Comparison of ENCODE assay signal across 1 cellular context in the genomic region with DNA sequence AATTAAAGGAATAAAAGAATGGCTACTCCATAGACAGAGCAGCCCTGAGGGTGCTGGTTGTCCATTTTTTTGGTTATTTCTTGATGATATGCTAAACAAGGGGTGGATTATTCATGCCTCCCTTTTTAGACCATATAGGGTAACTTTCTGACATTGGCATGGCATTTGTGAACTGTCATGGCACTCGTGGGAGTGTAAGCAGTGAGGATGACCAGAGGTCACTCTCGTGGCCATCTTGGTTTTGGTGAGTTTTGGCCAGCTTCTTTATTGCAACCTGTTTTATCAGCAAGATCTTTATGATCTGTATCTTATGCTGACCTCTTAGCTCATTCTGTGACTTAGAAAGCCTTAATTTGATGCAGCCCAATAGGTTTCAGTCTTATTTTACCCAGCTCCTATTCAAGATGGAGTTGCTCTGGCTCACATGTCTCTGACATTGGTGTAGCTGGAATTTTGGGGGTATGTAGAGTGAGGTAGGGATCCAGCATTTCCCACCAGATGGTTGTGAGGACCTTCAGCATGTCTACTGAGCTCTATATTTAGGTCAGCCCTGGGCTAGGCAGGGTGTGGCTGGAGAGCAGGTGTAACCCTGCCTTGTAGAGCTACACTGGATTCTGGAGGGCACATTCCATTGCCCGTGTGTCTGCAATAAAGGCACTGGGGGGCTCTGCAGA.
TF ChIP-seq lines count a peak whose summit lies in the region.

No MANE protein-coding gene starts in this region.

TF ChIP-seq in GM12878, 131 proteins besides CTCF, POLR2A, EP300 and RAD21:
- TF ChIP-seq POU2F2 (IDR thresholded peaks at IDR 0.05; ENCODE audit: borderline replicate concordance, low read depth, low read length) (no peak), TCF12 (IDR thresholded peaks at IDR 0.05; ENCODE audit: low read depth, low read length) (no peak), SIN3A (IDR thresholded peaks at IDR 0.05; ENCODE audit: low read depth, low read length) (no peak), ATF7 (IDR thresholded peaks at IDR 0.05; ENCODE audit: low read depth) (no peak), BMI1 (IDR thresholded peaks at IDR 0.05; ENCODE audit: borderline replicate concordance) (no peak), TBL1XR1 (IDR thresholded peaks at IDR 0.05; ENCODE audit: low read depth, low read length) (no peak)
- TF ChIP-seq, protein P1, sequence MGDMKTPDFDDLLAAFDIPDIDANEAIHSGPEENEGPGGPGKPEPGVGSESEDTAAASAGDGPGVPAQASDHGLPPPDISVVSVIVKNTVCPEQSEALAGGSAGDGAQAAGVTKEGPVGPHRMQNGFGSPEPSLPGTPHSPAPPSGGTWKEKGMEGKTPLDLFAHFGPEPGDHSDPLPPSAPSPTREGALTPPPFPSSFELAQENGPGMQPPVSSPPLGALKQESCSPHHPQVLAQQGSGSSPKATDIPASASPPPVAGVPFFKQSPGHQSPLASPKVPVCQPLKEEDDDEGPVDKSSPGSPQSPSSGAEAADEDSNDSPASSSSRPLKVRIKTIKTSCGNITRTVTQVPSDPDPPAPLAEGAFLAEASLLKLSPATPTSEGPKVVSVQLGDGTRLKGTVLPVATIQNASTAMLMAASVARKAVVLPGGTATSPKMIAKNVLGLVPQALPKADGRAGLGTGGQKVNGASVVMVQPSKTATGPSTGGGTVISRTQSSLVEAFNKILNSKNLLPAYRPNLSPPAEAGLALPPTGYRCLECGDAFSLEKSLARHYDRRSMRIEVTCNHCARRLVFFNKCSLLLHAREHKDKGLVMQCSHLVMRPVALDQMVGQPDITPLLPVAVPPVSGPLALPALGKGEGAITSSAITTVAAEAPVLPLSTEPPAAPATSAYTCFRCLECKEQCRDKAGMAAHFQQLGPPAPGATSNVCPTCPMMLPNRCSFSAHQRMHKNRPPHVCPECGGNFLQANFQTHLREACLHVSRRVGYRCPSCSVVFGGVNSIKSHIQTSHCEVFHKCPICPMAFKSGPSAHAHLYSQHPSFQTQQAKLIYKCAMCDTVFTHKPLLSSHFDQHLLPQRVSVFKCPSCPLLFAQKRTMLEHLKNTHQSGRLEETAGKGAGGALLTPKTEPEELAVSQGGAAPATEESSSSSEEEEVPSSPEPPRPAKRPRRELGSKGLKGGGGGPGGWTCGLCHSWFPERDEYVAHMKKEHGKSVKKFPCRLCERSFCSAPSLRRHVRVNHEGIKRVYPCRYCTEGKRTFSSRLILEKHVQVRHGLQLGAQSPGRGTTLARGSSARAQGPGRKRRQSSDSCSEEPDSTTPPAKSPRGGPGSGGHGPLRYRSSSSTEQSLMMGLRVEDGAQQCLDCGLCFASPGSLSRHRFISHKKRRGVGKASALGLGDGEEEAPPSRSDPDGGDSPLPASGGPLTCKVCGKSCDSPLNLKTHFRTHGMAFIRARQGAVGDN (IDR thresholded peaks at IDR 0.05) = peak; percentile 59
- TF ChIP-seq, protein P2, sequence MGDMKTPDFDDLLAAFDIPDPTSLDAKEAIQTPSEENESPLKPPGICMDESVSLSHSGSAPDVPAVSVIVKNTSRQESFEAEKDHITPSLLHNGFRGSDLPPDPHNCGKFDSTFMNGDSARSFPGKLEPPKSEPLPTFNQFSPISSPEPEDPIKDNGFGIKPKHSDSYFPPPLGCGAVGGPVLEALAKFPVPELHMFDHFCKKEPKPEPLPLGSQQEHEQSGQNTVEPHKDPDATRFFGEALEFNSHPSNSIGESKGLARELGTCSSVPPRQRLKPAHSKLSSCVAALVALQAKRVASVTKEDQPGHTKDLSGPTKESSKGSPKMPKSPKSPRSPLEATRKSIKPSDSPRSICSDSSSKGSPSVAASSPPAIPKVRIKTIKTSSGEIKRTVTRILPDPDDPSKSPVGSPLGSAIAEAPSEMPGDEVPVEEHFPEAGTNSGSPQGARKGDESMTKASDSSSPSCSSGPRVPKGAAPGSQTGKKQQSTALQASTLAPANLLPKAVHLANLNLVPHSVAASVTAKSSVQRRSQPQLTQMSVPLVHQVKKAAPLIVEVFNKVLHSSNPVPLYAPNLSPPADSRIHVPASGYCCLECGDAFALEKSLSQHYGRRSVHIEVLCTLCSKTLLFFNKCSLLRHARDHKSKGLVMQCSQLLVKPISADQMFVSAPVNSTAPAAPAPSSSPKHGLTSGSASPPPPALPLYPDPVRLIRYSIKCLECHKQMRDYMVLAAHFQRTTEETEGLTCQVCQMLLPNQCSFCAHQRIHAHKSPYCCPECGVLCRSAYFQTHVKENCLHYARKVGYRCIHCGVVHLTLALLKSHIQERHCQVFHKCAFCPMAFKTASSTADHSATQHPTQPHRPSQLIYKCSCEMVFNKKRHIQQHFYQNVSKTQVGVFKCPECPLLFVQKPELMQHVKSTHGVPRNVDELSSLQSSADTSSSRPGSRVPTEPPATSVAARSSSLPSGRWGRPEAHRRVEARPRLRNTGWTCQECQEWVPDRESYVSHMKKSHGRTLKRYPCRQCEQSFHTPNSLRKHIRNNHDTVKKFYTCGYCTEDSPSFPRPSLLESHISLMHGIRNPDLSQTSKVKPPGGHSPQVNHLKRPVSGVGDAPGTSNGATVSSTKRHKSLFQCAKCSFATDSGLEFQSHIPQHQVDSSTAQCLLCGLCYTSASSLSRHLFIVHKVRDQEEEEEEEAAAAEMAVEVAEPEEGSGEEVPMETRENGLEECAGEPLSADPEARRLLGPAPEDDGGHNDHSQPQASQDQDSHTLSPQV (IDR thresholded peaks at IDR 0.05) = peak; percentile 82
- TF ChIP-seq, protein P3, sequence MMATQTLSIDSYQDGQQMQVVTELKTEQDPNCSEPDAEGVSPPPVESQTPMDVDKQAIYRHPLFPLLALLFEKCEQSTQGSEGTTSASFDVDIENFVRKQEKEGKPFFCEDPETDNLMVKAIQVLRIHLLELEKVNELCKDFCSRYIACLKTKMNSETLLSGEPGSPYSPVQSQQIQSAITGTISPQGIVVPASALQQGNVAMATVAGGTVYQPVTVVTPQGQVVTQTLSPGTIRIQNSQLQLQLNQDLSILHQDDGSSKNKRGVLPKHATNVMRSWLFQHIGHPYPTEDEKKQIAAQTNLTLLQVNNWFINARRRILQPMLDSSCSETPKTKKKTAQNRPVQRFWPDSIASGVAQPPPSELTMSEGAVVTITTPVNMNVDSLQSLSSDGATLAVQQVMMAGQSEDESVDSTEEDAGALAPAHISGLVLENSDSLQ (IDR thresholded peaks at IDR 0.05) = no peak
- TF ChIP-seq, protein P4, sequence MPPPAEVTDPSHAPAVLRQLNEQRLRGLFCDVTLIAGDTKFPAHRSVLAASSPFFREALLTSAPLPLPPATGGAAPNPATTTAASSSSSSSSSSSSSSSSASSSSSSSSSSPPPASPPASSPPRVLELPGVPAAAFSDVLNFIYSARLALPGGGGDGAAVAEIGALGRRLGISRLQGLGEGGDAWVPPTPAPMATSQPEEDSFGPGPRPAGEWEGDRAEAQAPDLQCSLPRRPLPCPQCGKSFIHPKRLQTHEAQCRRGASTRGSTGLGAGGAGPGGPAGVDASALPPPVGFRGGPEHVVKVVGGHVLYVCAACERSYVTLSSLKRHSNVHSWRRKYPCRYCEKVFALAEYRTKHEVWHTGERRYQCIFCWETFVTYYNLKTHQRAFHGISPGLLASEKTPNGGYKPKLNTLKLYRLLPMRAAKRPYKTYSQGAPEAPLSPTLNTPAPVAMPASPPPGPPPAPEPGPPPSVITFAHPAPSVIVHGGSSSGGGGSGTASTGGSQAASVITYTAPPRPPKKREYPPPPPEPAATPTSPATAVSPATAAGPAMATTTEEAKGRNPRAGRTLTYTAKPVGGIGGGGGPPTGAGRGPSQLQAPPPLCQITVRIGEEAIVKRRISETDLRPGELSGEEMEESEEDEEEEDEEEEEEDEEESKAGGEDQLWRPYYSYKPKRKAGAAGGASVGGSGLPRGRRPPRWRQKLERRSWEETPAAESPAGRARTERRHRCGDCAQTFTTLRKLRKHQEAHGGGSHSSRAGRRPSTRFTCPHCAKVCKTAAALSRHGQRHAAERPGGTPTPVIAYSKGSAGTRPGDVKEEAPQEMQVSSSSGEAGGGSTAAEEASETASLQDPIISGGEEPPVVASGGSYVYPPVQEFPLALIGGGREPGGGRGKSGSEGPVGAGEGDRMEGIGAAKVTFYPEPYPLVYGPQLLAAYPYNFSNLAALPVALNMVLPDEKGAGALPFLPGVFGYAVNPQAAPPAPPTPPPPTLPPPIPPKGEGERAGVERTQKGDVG (CRISPR knock-in tag; IDR thresholded peaks at IDR 0.05) = 0 out of 2 replicates have a peak, but pooled peaks have one; percentile 2
- TF ChIP-seq, protein P5, sequence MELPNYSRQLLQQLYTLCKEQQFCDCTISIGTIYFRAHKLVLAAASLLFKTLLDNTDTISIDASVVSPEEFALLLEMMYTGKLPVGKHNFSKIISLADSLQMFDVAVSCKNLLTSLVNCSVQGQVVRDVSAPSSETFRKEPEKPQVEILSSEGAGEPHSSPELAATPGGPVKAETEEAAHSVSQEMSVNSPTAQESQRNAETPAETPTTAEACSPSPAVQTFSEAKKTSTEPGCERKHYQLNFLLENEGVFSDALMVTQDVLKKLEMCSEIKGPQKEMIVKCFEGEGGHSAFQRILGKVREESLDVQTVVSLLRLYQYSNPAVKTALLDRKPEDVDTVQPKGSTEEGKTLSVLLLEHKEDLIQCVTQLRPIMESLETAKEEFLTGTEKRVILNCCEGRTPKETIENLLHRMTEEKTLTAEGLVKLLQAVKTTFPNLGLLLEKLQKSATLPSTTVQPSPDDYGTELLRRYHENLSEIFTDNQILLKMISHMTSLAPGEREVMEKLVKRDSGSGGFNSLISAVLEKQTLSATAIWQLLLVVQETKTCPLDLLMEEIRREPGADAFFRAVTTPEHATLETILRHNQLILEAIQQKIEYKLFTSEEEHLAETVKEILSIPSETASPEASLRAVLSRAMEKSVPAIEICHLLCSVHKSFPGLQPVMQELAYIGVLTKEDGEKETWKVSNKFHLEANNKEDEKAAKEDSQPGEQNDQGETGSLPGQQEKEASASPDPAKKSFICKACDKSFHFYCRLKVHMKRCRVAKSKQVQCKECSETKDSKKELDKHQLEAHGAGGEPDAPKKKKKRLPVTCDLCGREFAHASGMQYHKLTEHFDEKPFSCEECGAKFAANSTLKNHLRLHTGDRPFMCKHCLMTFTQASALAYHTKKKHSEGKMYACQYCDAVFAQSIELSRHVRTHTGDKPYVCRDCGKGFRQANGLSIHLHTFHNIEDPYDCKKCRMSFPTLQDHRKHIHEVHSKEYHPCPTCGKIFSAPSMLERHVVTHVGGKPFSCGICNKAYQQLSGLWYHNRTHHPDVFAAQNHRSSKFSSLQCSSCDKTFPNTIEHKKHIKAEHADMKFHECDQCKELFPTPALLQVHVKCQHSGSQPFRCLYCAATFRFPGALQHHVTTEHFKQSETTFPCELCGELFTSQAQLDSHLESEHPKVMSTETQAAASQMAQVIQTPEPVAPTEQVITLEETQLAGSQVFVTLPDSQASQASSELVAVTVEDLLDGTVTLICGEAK (IDR thresholded peaks at IDR 0.05; ENCODE audit: borderline replicate concordance) = no peak
